ENCODE assay signal across 20 cellular contexts in the genomic region with DNA sequence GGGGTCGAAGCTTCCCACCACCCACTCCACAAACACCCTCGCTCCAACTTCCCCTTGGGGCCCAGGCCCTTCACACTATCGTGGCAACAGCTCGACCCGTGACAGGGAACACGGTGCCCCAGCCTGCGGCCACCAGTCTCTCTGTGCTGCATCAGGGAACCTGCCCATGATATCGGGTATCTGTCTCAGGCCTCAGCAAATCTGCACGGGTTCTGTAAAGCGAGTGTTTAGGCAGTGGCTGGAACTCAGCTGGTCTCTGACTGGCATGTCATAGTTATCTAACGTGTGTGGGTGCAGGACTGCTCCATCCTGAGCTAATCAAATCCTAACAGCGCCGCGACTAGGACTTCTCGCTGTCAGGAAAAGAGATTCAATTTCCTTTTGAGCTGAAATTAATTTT. TPM values are rescaled to one million over a fixed set of nuclear protein-coding genes. Genes with fewer than 3 reads are reported as not detected.
DNase-seq lines count a peak whose midpoint lies in the region; ATAC-seq and TF ChIP-seq lines count a peak whose summit lies in the region.
"Had no signal": no experiment of that assay in that cellular context is flagged by ENCODE, and none has a peak within 500 bp of the region (broad histone marks: within the 10 kb centered on the region; RNA-seq: fewer than 3 reads in every experiment).

No MANE protein-coding gene starts in this region.

- H2AK5ac ChIP-seq in trophoblast cell (ENCODE audit: low read length), result no peak overlapping the region

- no peak overlapping the region for H3K9ac ChIP-seq in trophoblast cell (ENCODE audit: low read length)

- no peak overlapping the region for H2BK5ac ChIP-seq in trophoblast cell (ENCODE audit: low read depth, low read length, poor library complexity)

- H3K79me1 ChIP-seq in trophoblast cell (ENCODE audit: low read length), result peaks cover 16% of the 10 kb centered on the region

- H3K27ac Mint-ChIP-seq in activated naive CD4-positive, alpha-beta T cell treated with anti-CD3 and anti-CD28 coated beads, Interleukin-2, amount 50 U/mL, for 24 hours, result peak overlapping the region; percentile 53
- no peak overlapping the region for H3K27ac Mint-ChIP-seq in activated naive CD4-positive, alpha-beta T cell treated with anti-CD3 and anti-CD28 coated beads for 36 hours
- H3K27ac Mint-ChIP-seq in activated T-helper 1 cell treated with anti-CD3 and anti-CD28 coated beads, Interleukin-12 subunit alpha, Interleukin-12 subunit beta, Interleukin-2, Interleukin-4 antibody, amounts not matched to agents 30 ng/mL and 10 ng/mL and 1 ng/mL, durations not matched to agents 14 hours and 24 hours and 36 hours, result peak overlapping the region; percentile 29
- H3K27ac Mint-ChIP-seq: activated CD4-positive, alpha-beta T cell treated with anti-CD3 and anti-CD28 coated beads, Interleukin-2, amount 10 ng/mL, durations not matched to agents 24 days and 14 days had no signal

- H4K12ac ChIP-seq in trophoblast cell (ENCODE audit: low read depth, low read length), result no peak overlapping the region

- no peaks in the 10 kb centered on the region for H3K9me3 ChIP-seq in left ventricle myocardium inferior (replicated peaks)
- H3K9me3 ChIP-seq in trophoblast cell (ENCODE audit: insufficient read depth, low read depth, low read length), result peaks cover 2% of the 10 kb centered on the region
- H3K9me3 ChIP-seq: A549; BLaER1 treated with 17β-estradiol and CSF1 and Interleukin-3, amounts not matched to agents 10 nM and 100 nM; upper lobe of right lung had no signal

- H4K91ac ChIP-seq in trophoblast cell (ENCODE audit: low read depth, low read length), result peak overlapping the region; percentile 25

- intact Hi-C loops in activated naive CD4-positive, alpha-beta T cell treated with anti-CD3 and anti-CD28 coated beads for 36 hours (cut with micrococcal nuclease), result no loop called here
- intact Hi-C loops in activated T-helper 1 cell treated with anti-CD3 and anti-CD28 coated beads, Interleukin-12 subunit alpha, Interleukin-12 subunit beta, Interleukin-2, Interleukin-4 antibody, amounts not matched to agents 30 ng/mL and 10 ng/mL and 1 ng/mL, durations not matched to agents 14 hours and 24 hours and 36 hours (cut with micrococcal nuclease), result loop anchor here (5.0 kb wide), 1 partner anchor 57 kb away; no protein-coding TSS in a partner anchor
- intact Hi-C loops in left ventricle myocardium inferior (cut with micrococcal nuclease), result no loop called here

- H3K4me1 Mint-ChIP-seq in activated naive CD4-positive, alpha-beta T cell treated with anti-CD3 and anti-CD28 coated beads, Interleukin-2, amount 50 U/mL, for 24 hours, result peaks cover 64% of the 10 kb centered on the region
- peaks cover 54% of the 10 kb centered on the region for H3K4me1 Mint-ChIP-seq in activated naive CD4-positive, alpha-beta T cell treated with anti-CD3 and anti-CD28 coated beads for 36 hours (ENCODE audit: low read depth)
- peaks cover 45% of the 10 kb centered on the region for H3K4me1 Mint-ChIP-seq in activated T-helper 1 cell treated with anti-CD3 and anti-CD28 coated beads, Interleukin-12 subunit alpha, Interleukin-12 subunit beta, Interleukin-2, Interleukin-4 antibody, amounts not matched to agents 30 ng/mL and 10 ng/mL and 1 ng/mL, durations not matched to agents 14 hours and 24 hours and 36 hours (ENCODE audit: low read depth)

- no peaks in the 10 kb centered on the region for H3K36me3 Mint-ChIP-seq in activated naive CD4-positive, alpha-beta T cell treated with anti-CD3 and anti-CD28 coated beads, Interleukin-2, amount 50 U/mL, for 24 hours
- no peaks in the 10 kb centered on the region for H3K36me3 Mint-ChIP-seq in activated naive CD4-positive, alpha-beta T cell treated with anti-CD3 and anti-CD28 coated beads for 36 hours (ENCODE audit: low read depth)
- H3K36me3 Mint-ChIP-seq in activated T-helper 1 cell treated with anti-CD3 and anti-CD28 coated beads, Interleukin-12 subunit alpha, Interleukin-12 subunit beta, Interleukin-2, Interleukin-4 antibody, amounts not matched to agents 30 ng/mL and 10 ng/mL and 1 ng/mL, durations not matched to agents 14 hours and 24 hours and 36 hours (ENCODE audit: low read depth), result no peaks in the 10 kb centered on the region

- DNase-seq in activated naive CD4-positive, alpha-beta T cell treated with anti-CD3 and anti-CD28 coated beads for 36 hours, result no peak
- DNase-seq in activated T-helper 1 cell treated with anti-CD3 and anti-CD28 coated beads, Interleukin-12 subunit alpha, Interleukin-12 subunit beta, Interleukin-2, Interleukin-4 antibody, amounts not matched to agents 30 ng/mL and 10 ng/mL and 1 ng/mL, durations not matched to agents 14 hours and 24 hours and 36 hours (ENCODE audit: low spot score), result no peak
- no peak for DNase-seq in left ventricle myocardium inferior
- no peak for DNase-seq in trophoblast cell
- DNase-seq in NCI-H2171 treated with DMSO at 0.1 percent for 48 hours (lab: John Stamatoyannopoulos, UW), result no peak
- DNase-seq in amniotic stem cell (lab: John Stamatoyannopoulos, UW), result no peak
- DNase-seq: activated CD4-positive, alpha-beta T cell treated with anti-CD3 and anti-CD28 coated beads, Interleukin-2, amount 10 ng/mL, durations not matched to agents 24 days and 14 days; activated gamma-delta T cell treated with Interleukin-2 at 50 U/mL for 16 hours; IMR-90; NCI-H2107; NCI-H510A treated with DMSO at 0.1 percent for 48 hours; occipital lobe; upper lobe of right lung had no signal

- H3K9me3 Mint-ChIP-seq in activated naive CD4-positive, alpha-beta T cell treated with anti-CD3 and anti-CD28 coated beads, Interleukin-2, amount 50 U/mL, for 24 hours, result no peaks in the 10 kb centered on the region
- no peaks in the 10 kb centered on the region for H3K9me3 Mint-ChIP-seq in activated naive CD4-positive, alpha-beta T cell treated with anti-CD3 and anti-CD28 coated beads for 36 hours
- no peaks in the 10 kb centered on the region for H3K9me3 Mint-ChIP-seq in activated T-helper 1 cell treated with anti-CD3 and anti-CD28 coated beads, Interleukin-12 subunit alpha, Interleukin-12 subunit beta, Interleukin-2, Interleukin-4 antibody, amounts not matched to agents 30 ng/mL and 10 ng/mL and 1 ng/mL, durations not matched to agents 14 hours and 24 hours and 36 hours
- H3K9me3 Mint-ChIP-seq: activated CD4-positive, alpha-beta T cell treated with anti-CD3 and anti-CD28 coated beads, Interleukin-2, amount 10 ng/mL, durations not matched to agents 24 days and 14 days had no signal

- no peak for TF ChIP-seq CTCF in left ventricle myocardium inferior (IDR thresholded peaks at IDR 0.05; ENCODE audit: borderline replicate concordance)

- H2BK120ac ChIP-seq in trophoblast cell (ENCODE audit: insufficient read depth, low read length, poor library complexity), result no peak overlapping the region

- no peaks in the 10 kb centered on the region for H3K27me3 Mint-ChIP-seq in activated naive CD4-positive, alpha-beta T cell treated with anti-CD3 and anti-CD28 coated beads, Interleukin-2, amount 50 U/mL, for 24 hours
- H3K27me3 Mint-ChIP-seq in activated naive CD4-positive, alpha-beta T cell treated with anti-CD3 and anti-CD28 coated beads for 36 hours (ENCODE audit: low read depth), result no peaks in the 10 kb centered on the region
- no peaks in the 10 kb centered on the region for H3K27me3 Mint-ChIP-seq in activated T-helper 1 cell treated with anti-CD3 and anti-CD28 coated beads, Interleukin-12 subunit alpha, Interleukin-12 subunit beta, Interleukin-2, Interleukin-4 antibody, amounts not matched to agents 30 ng/mL and 10 ng/mL and 1 ng/mL, durations not matched to agents 14 hours and 24 hours and 36 hours (ENCODE audit: insufficient read depth)
- H3K27me3 Mint-ChIP-seq: activated CD4-positive, alpha-beta T cell treated with anti-CD3 and anti-CD28 coated beads, Interleukin-2, amount 10 ng/mL, durations not matched to agents 24 days and 14 days had no signal

- no peak for ATAC-seq in GM19023 (IDR thresholded peaks at IDR 0.05; ENCODE audit: unreplicated experiment)
- ATAC-seq: A549, upper lobe of right lung had no signal

- no peak overlapping the region for H2BK12ac ChIP-seq in trophoblast cell (ENCODE audit: low read length)

- H3K4me1 ChIP-seq in left ventricle myocardium inferior (peaks cover 36% of the 10 kb centered on the region), trophoblast cell (ENCODE audit: control insufficient read depth in 1 of 2, insufficient read depth in 2 of 2, low read length in 2 of 2) (peaks cover 12 to 17% of the 10 kb centered on the region in 2 experiments)
- H3K4me1 ChIP-seq: A549 had no signal

- H3K4me2 ChIP-seq in trophoblast cell (ENCODE audit: low read length), result no peak overlapping the region
- H3K4me2 ChIP-seq: A549 had no signal

- no peak overlapping the region for H3K4me3 Mint-ChIP-seq in activated naive CD4-positive, alpha-beta T cell treated with anti-CD3 and anti-CD28 coated beads, Interleukin-2, amount 50 U/mL, for 24 hours
- no peak overlapping the region for H3K4me3 Mint-ChIP-seq in activated naive CD4-positive, alpha-beta T cell treated with anti-CD3 and anti-CD28 coated beads for 36 hours
- no peak overlapping the region for H3K4me3 Mint-ChIP-seq in activated T-helper 1 cell treated with anti-CD3 and anti-CD28 coated beads, Interleukin-12 subunit alpha, Interleukin-12 subunit beta, Interleukin-2, Interleukin-4 antibody, amounts not matched to agents 30 ng/mL and 10 ng/mL and 1 ng/mL, durations not matched to agents 14 hours and 24 hours and 36 hours
- H3K4me3 Mint-ChIP-seq: activated CD4-positive, alpha-beta T cell treated with anti-CD3 and anti-CD28 coated beads, Interleukin-2, amount 10 ng/mL, durations not matched to agents 24 days and 14 days had no signal

- H3K27ac ChIP-seq in left ventricle myocardium inferior (replicated peaks) (peak overlapping the region; percentile 48), trophoblast cell (ENCODE audit: low read depth, low read length) (no peak overlapping the region)
- H3K27ac ChIP-seq: A549, RWPE1, upper lobe of right lung had no signal

- no peaks in the 10 kb centered on the region for H3K36me3 ChIP-seq in left ventricle myocardium inferior
- H3K36me3 ChIP-seq in trophoblast cell (ENCODE audit: control insufficient read depth in 1 of 2, insufficient read depth in 2 of 2, low read length in 2 of 2), result no peaks in the 10 kb centered on the region
- H3K36me3 ChIP-seq: BLaER1 treated with 17β-estradiol and CSF1 and Interleukin-3, amounts not matched to agents 10 nM and 100 nM; upper lobe of right lung had no signal

- CTCF ChIA-PET in activated naive CD4-positive, alpha-beta T cell treated with anti-CD3 and anti-CD28 coated beads for 36 hours (lab: Charles Lee), result interaction anchor here (0.6 to 1.4 kb wide), 3 partner anchors 48 to 71 kb away, joined by 3 to 5 read pairs (median 3); no protein-coding TSS in a partner anchor

- no peak overlapping the region for H4K8ac ChIP-seq in trophoblast cell (ENCODE audit: low read depth, low read length)

- H3K23ac ChIP-seq in trophoblast cell (ENCODE audit: low read length), result no peak overlapping the region

- H3K27me3 ChIP-seq in left ventricle myocardium inferior (ENCODE audit: low read depth), result peaks cover 14% of the 10 kb centered on the region
- no peaks in the 10 kb centered on the region for H3K27me3 ChIP-seq in trophoblast cell (ENCODE audit: insufficient read depth, low read length)
- H3K27me3 ChIP-seq: BLaER1 treated with 17β-estradiol and CSF1 and Interleukin-3, amounts not matched to agents 10 nM and 100 nM; upper lobe of right lung had no signal

- no peak overlapping the region for H3K18ac ChIP-seq in trophoblast cell (ENCODE audit: low read length)

- peak overlapping the region; percentile 37 for H3K4me3 ChIP-seq in left ventricle myocardium inferior
- no peak overlapping the region for H3K4me3 ChIP-seq in trophoblast cell (ENCODE audit: low read depth, low read length)
- H3K4me3 ChIP-seq: A549; BLaER1 treated with 17β-estradiol and CSF1 and Interleukin-3, amounts not matched to agents 10 nM and 100 nM; upper lobe of right lung had no signal

- no peak overlapping the region for H2AFZ ChIP-seq in trophoblast cell (ENCODE audit: insufficient read depth, low read length, poor library complexity)

- no peak overlapping the region for H3K4ac ChIP-seq in trophoblast cell (ENCODE audit: low read depth, low read length)

- no CpG with 5 or more reads among the region's 15 CpGs for WGBS in trophoblast cell (ENCODE audit: extremely low coverage, insufficient coverage, insufficient read length)

- H3K14ac ChIP-seq in trophoblast cell (ENCODE audit: low read length), result no peak overlapping the region

- peaks cover 2% of the 10 kb centered on the region for H3K79me2 ChIP-seq in trophoblast cell (ENCODE audit: control insufficient read depth, insufficient read depth, low read length, poor library complexity)

RNA-seq across cellular contexts. Expression of a gene that starts 42.9 kb away (rescaled TPM):
- not detected for total RNA-seq in activated naive CD4-positive, alpha-beta T cell treated with anti-CD3 and anti-CD28 coated beads for 36 hours
- total RNA-seq in activated T-helper 1 cell treated with anti-CD3 and anti-CD28 coated beads, Interleukin-12 subunit alpha, Interleukin-12 subunit beta, Interleukin-2, Interleukin-4 antibody, amounts not matched to agents 30 ng/mL and 10 ng/mL and 1 ng/mL, durations not matched to agents 14 hours and 24 hours and 36 hours, result not detected in 2 replicates
- not detected for total RNA-seq in left ventricle myocardium inferior
- 0.01 and 0.03 TPM in 2 replicates for polyA plus RNA-seq in trophoblast cell (2013)
- total RNA-seq: activated CD4-positive, alpha-beta T cell treated with anti-CD3 and anti-CD28 coated beads, Interleukin-2, amount 10 ng/mL, durations not matched to agents 24 days and 14 days; astrocyte; IMR-90; occipital lobe; renal cortical epithelial cell; upper lobe of right lung had no signal
- polyA plus RNA-seq: A549, IMR-90 had no signal

RNA-seq across cellular contexts. Expression of a gene that starts 59.1 kb away (rescaled TPM):
- 1 to 10 TPM; 7.7 TPM for total RNA-seq in activated naive CD4-positive, alpha-beta T cell treated with anti-CD3 and anti-CD28 coated beads for 36 hours
- total RNA-seq in activated T-helper 1 cell treated with anti-CD3 and anti-CD28 coated beads, Interleukin-12 subunit alpha, Interleukin-12 subunit beta, Interleukin-2, Interleukin-4 antibody, amounts not matched to agents 30 ng/mL and 10 ng/mL and 1 ng/mL, durations not matched to agents 14 hours and 24 hours and 36 hours, result 0.51 and 0.60 TPM in 2 replicates
- total RNA-seq in left ventricle myocardium inferior, result 0.63 TPM
- 0.88 and 0.90 TPM in 2 replicates for polyA plus RNA-seq in trophoblast cell (2013)
